Comparison of ENCODE assay signal across 7 cellular contexts in the genomic region with DNA sequence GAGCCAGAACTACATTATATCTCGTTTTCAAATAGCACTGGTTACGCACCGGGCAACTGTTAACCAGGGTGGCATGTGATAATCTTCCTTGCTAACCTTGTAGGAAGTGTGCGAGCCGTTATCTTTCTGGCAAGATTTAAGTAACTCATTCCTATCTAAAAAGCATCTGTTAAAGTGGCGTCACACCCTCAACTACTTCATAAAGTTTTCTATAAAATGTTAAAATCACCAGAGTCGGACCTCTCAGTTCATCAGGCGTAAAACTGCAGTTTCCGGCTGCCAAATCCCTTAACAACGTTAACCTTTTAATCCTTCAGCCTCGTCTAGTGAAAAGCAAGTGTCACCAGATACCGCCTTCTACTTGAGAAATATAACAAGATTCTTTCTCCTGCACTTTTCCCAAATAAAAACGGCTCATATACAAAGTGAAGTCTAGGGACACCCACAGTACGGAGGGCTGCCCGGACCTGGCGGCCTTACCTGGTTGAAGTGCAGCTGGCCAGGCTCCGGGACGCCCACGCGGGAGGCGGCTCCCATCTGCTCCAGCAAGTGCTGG.
DNase-seq lines count a peak whose midpoint lies in the region; ATAC-seq lines count a peak whose summit lies in the region.

No MANE protein-coding gene starts in this region.

- DNase-seq in NCI-H2029 (lab: John Stamatoyannopoulos, UW) (peak; percentile 48), inferior parietal cortex (ENCODE audit: extremely low spot score) (peak; percentile 40), AG08396 (ENCODE audit: low spot score) (no peak)
- peak; percentile 17 for DNase-seq in activated naive CD8-positive, alpha-beta T cell treated with anti-CD3 and anti-CD28 coated beads, Interleukin-2, amount 50 U/mL, for 16 hours (ENCODE audit: low read depth, low spot score)
- peak; percentile 70 for DNase-seq in stimulated activated CD4-positive, alpha-beta T cell treated with anti-CD3 and anti-CD28 coated beads, Interleukin-4, amount 100 ng/mL, for 24 hours

- ATAC-seq in GM18519 (IDR thresholded peaks at IDR 0.05; ENCODE audit: low FRiP score, unreplicated experiment) = peak; percentile 29
- ATAC-seq in HG02642 (IDR thresholded peaks at IDR 0.05; ENCODE audit: poor library complexity, unreplicated experiment) = peak; percentile 45
